Comparison of ENCODE assay signal across 8 cellular contexts in genomic region chr12:108689314-108690190, GRCh38. TPM values are rescaled to one million over a fixed set of nuclear protein-coding genes. Genes with fewer than 3 reads are reported as not detected.
DNase-seq lines count a peak whose midpoint lies in the region; ATAC-seq, FAIRE-seq and TF ChIP-seq lines count a peak whose summit lies in the region.

No MANE protein-coding gene starts in this region.

- H3K27me3 ChIP-seq in PC-3 (ENCODE audit: low read length) (no peaks in the 10 kb centered on the region), GM12878 (replicated peaks in 1 of 2; ENCODE audit: control insufficient read depth in 2 of 2, insufficient read depth in 2 of 2, low read length in 1 of 2) (no peaks in the 10 kb centered on the region), lower lobe of right lung (ENCODE audit: low read depth) (no peaks in the 10 kb centered on the region), subcutaneous abdominal adipose tissue (ENCODE audit: control insufficient read depth in 5 of 5, insufficient read depth in 4 of 5, low read length in 5 of 5) (no peaks in the 10 kb centered on the region)

- WGBS in GM12878 (ENCODE audit: insufficient coverage, insufficient replicate concordance, low lambda C conversion rate, missing lambda C conversion rate) = 10% methylated on average over 7 of the region's 7 CpGs

- H3K4me2 ChIP-seq in PC-3 (ENCODE audit: low read length) (no peak overlapping the region), GM12878 (ENCODE audit: control insufficient read depth, insufficient read depth) (peak overlapping the region; percentile 62)

- H3K36me3 ChIP-seq in PC-3 (ENCODE audit: low read depth, low read length) (peaks cover 22% of the 10 kb centered on the region; the same call in 1 of the 2 replicates), GM12878 (ENCODE audit: control insufficient read depth in 2 of 2, insufficient read depth in 2 of 2, low read length in 1 of 2) (peaks cover 2 to 3% of the 10 kb centered on the region in 2 experiments; a peak in 1 of 4 replicates), lower lobe of right lung (no peaks in the 10 kb centered on the region), subcutaneous abdominal adipose tissue (ENCODE audit: control insufficient read depth in 5 of 5, insufficient read depth in 5 of 5, low read length in 5 of 5) (peaks cover 0 to 4% (median 0%) of the 10 kb centered on the region in 5 donors)

- H3K4me3 ChIP-seq in PC-3 (ENCODE audit: low read length) (no peak overlapping the region), GM12878 (peak overlapping the region; percentile 62), lower lobe of right lung (peak overlapping the region; percentile 13), subcutaneous abdominal adipose tissue (ENCODE audit: low read depth in 1 of 5, low read length in 5 of 5) (peak overlapping the region in 4 of 5 donors; percentile 1 to 30 (median 12))

- peaks cover 17% of the 10 kb centered on the region for H3F3A ChIP-seq in PC-3 (ENCODE audit: low read length, unreplicated experiment)

- no peak for FAIRE-seq in GM12878 (lab: Jason Lieb, UNC)

- peak; percentile 28 for TF ChIP-seq RAD21 in GM12878 (IDR thresholded peaks at IDR 0.05; ENCODE audit: insufficient read depth, low read depth, low read length)

- H3K9ac ChIP-seq in PC-3 (ENCODE audit: low read length) (no peak overlapping the region), GM12878 (ENCODE audit: control insufficient read depth, insufficient read depth, low read length) (peak overlapping the region; percentile 80), subcutaneous abdominal adipose tissue (ENCODE audit: low read length in 5 of 5) (peak overlapping the region; percentile 9 to 48 (median 33))

- SMC1A ChIA-PET in GM12878 (lab: Charles Lee; ENCODE audit: uncharacterized antibody, unreplicated experiment) = interaction anchor here (0.9 to 10.6 kb wide), 24 partner anchors 9 to 261 kb away, joined by 3 to 215 read pairs (median 7); no protein-coding TSS in a partner anchor

- BruUV-seq in PC-3 (replicated peaks; lab: Mats Ljungman, UMichigan) (no TSS peak), GM12878 (replicated peaks; lab: Mats Ljungman, UMichigan) (no TSS peak)

- peaks cover 58% of the 10 kb centered on the region for H3K4me1 ChIP-seq in PC-3 (ENCODE audit: insufficient read depth, low read length)
- H3K4me1 ChIP-seq in GM12878 (ENCODE audit: control insufficient read depth, insufficient read depth, low read length) = peaks cover 71% of the 10 kb centered on the region
- H3K4me1 ChIP-seq in lower lobe of right lung = peaks cover 81% of the 10 kb centered on the region
- H3K4me1 ChIP-seq in subcutaneous abdominal adipose tissue (ENCODE audit: control insufficient read depth in 5 of 5, insufficient read depth in 5 of 5, low read length in 5 of 5) = peaks cover 33 to 75% (median 67%) of the 10 kb centered on the region in 5 donors

- no peak for TF ChIP-seq POLR2A in GM12878 (IDR thresholded peaks at IDR 0.05; ENCODE audit: low read depth, low read length)

- 0 out of 4 replicates have a peak, but pooled peaks of 1 of the 2 experiments have one; percentile 23 for TF ChIP-seq EP300 in GM12878 (IDR thresholded peaks at IDR 0.05; ENCODE audit: borderline replicate concordance in 1 of 2, control insufficient read depth in 1 of 2, low read depth in 2 of 2, low read length in 2 of 2)

- TF ChIP-seq CTCF in PC-3 (conservative IDR thresholded peaks at IDR 0.05; ENCODE audit: low read depth, low read length) (no peak), GM12878 (IDR thresholded peaks at IDR 0.05 in 2 of 3, conservative IDR thresholded peaks at IDR 0.05 in 1 of 3; ENCODE audit: control insufficient read depth in 2 of 3, extremely low read depth in 1 of 3, insufficient read depth in 1 of 3, low read depth in 3 of 3, low read length in 3 of 3) (peak in 1 of 3 experiments; percentile 37; a peak in 2 of 6 replicates), lower lobe of right lung (IDR thresholded peaks at IDR 0.05) (peak; percentile 10)

- in situ Hi-C loops in GM12878 (cut with MboI) = no loop called here

- H4K20me1 ChIP-seq in PC-3 (ENCODE audit: low read length) (peaks cover 14% of the 10 kb centered on the region; the same call in 1 of the 2 replicates), GM12878 (ENCODE audit: control insufficient read depth, insufficient read depth) (no peaks in the 10 kb centered on the region)

- peak overlapping the region; percentile 89 for H3K27ac ChIP-seq in PC-3 (ENCODE audit: low read length)
- peak overlapping the region; percentile 97 for H3K27ac ChIP-seq in GM12878 (ENCODE audit: control insufficient read depth, insufficient read depth)
- peak overlapping the region; percentile 86 for H3K27ac ChIP-seq in lower lobe of right lung
- H3K27ac ChIP-seq in subcutaneous abdominal adipose tissue (ENCODE audit: low read depth, low read length) = peak overlapping the region; percentile 99

- CTCF ChIA-PET in PC-3 (lab: Charles Lee) = no interaction called here
- CTCF ChIA-PET in GM12878 (lab: Yijun Ruan, JAX) = interaction anchor here (0.7 to 3.8 kb wide), 19 partner anchors 11 to 163 kb away, joined by 3 to 38 read pairs (median 4); partner anchors contain the start of genes CORO1C and SELPLG

- intact Hi-C loops in PC-3 (cut with micrococcal nuclease) (loop anchor here (2.0 kb wide), 1 partner anchor 25 kb away; no protein-coding TSS in a partner anchor), GM12878 (cut with micrococcal nuclease; ENCODE audit: unreplicated experiment) (loop anchor here (2.0 kb wide), 2 partner anchors 41 to 57 kb away; partner anchors contain the start of genes CORO1C and SELPLG), lower lobe of right lung (cut with DNase I) (no loop called here)

- no peak overlapping the region for H2AFZ ChIP-seq in PC-3 (ENCODE audit: low read length)
- H2AFZ ChIP-seq in GM12878 (ENCODE audit: control insufficient read depth, low read depth, low read length) = no peak overlapping the region; the same call in 1 of the 2 replicates

- RAD21 ChIA-PET in GM12878 (lab: Charles Lee; ENCODE audit: unreplicated experiment) = interaction anchor here (1.1 to 7.7 kb wide), 13 partner anchors 12 to 259 kb away, joined by 3 to 69 read pairs (median 9); no protein-coding TSS in a partner anchor

- peak; percentile 75 for DNase-seq in activated CD8-positive, alpha-beta memory T cell treated with anti-CD3 and anti-CD28 coated beads for 24 hours
- DNase-seq in activated CD8-positive, alpha-beta memory T cell treated with anti-CD3 and anti-CD28 coated beads, Interleukin-2, amount 50 U/mL, for 4 hours = no peak
- DNase-seq in PC-3 (no peak), GM12878 (ENCODE audit: low read depth, low spot score) (no peak), lower lobe of right lung (peak; percentile 50)

- peaks cover 91% of the 10 kb centered on the region for H3K79me2 ChIP-seq in PC-3 (ENCODE audit: low read length)
- H3K79me2 ChIP-seq in GM12878 (ENCODE audit: control insufficient read depth, insufficient read depth, low read length) = peaks cover 93% of the 10 kb centered on the region

- no peaks in the 10 kb centered on the region for H3K9me3 ChIP-seq in PC-3 (ENCODE audit: low read length)
- H3K9me3 ChIP-seq in GM12878 (replicated peaks; ENCODE audit: control insufficient read depth, insufficient read depth, low read length) = no peaks in the 10 kb centered on the region
- H3K9me3 ChIP-seq in lower lobe of right lung = no peaks in the 10 kb centered on the region
- H3K9me3 ChIP-seq in subcutaneous abdominal adipose tissue (ENCODE audit: control insufficient read depth in 5 of 5, low read length in 5 of 5) = no peaks in the 10 kb centered on the region

- POLR2A ChIA-PET in PC-3 (lab: Charles Lee; ENCODE audit: unreplicated experiment) = no interaction called here
- POLR2A ChIA-PET in GM12878 (lab: Charles Lee) = interaction anchor here (0.7 to 2.9 kb wide), 7 partner anchors 10 to 136 kb away, joined by 3 to 13 read pairs (median 4); no protein-coding TSS in a partner anchor

- ATAC-seq in PC-3 (no peak), GM12878 (peak; percentile 23), lower lobe of right lung (peak; percentile 4 to 30), GM18907 (IDR thresholded peaks at IDR 0.05; ENCODE audit: unreplicated experiment) (no peak), HG02885 (IDR thresholded peaks at IDR 0.05; ENCODE audit: poor library complexity, unreplicated experiment) (no peak)

- no peaks in the 10 kb centered on the region for H3K9me2 ChIP-seq in PC-3 (replicated peaks; ENCODE audit: low read length)

RNA-seq across cellular contexts. Expression of gene CORO1C, which starts 41.8 kb away (rescaled TPM):
- total RNA-seq in PC-3 (2014; rRNA removed) = 159 and 179 TPM in 2 replicates
- total RNA-seq in GM12878 (2013; cell fraction: nucleolus; rRNA removed) = 234 and 248 TPM in 2 replicates
- 91.3 and 94.1 TPM in 2 replicates for total RNA-seq in GM12878 (2014; rRNA removed)
- total RNA-seq in GM12878 (2014; rRNA removed; fragmentation: Illumina TruSeq; extraction: Trizol) = 158 and 164 TPM in 2 replicates
- total RNA-seq in GM12878 (2021) = 208 and 212 TPM in 2 replicates
- polyA plus RNA-seq in GM12878 (2011; ENCODE audit: low read depth) = 59.8 TPM
- polyA plus RNA-seq in GM12878 (2011; rRNA removed) = 204 and 254 TPM in 2 replicates
- polyA plus RNA-seq in GM12878 (2011; cell fraction: cytosol; rRNA removed) = 168 and 182 TPM in 2 replicates
- 142 and 153 TPM in 2 replicates for polyA plus RNA-seq in GM12878 (2011; cell fraction: nucleus; rRNA removed)
- polyA plus RNA-seq in GM12878 (2012) = 76.4 and 96.1 TPM in 2 replicates
- 145 and 221 TPM in 2 replicates for polyA plus RNA-seq in GM12878 (2014; fragmentation: Illumina TruSeq; extraction: Trizol)
- polyA plus RNA-seq in GM12878 (2014; fragmentation: Nextera tagmentation; extraction: Ambion mirVana) = 10 to 100 TPM; 52.7 to 52.9 TPM
- polyA plus RNA-seq in GM12878 (2014; rRNA removed) = 152 and 178 TPM in 2 replicates
- 100 to 1,000 TPM; 202 to 203 TPM for polyA plus RNA-seq in GM12878 (2016; fragmentation: Nextera tagmentation; extraction: Ambion mirVana)
- 514 and 669 TPM in 2 replicates for polyA minus RNA-seq in GM12878 (2011; rRNA and poly(A)+ RNA removed)
- 86.2 and 126 TPM in 2 replicates for polyA minus RNA-seq in GM12878 (2011; cell fraction: cytosol; rRNA and poly(A)+ RNA removed)
- 89.3 and 119 TPM in 2 replicates for polyA minus RNA-seq in GM12878 (2011; cell fraction: nucleus; rRNA and poly(A)+ RNA removed)
- total RNA-seq in lower lobe of right lung = 307 TPM

RNA-seq across cellular contexts. Expression of gene SELPLG, which starts 55.9 kb away (rescaled TPM):
- total RNA-seq in PC-3 (2014; rRNA removed) (0.63 and 0.73 TPM in 2 replicates), GM12878 (2014; rRNA removed) (31.4 and 31.5 TPM in 2 replicates), GM12878 (2014; rRNA removed; fragmentation: Illumina TruSeq; extraction: Trizol) (15.2 and 17.0 TPM in 2 replicates), GM12878 (2021) (20.7 and 21.0 TPM in 2 replicates), lower lobe of right lung (59.9 TPM)
- total RNA-seq in GM12878 (2013; cell fraction: nucleolus; rRNA removed) = 102 and 112 TPM in 2 replicates
- 24.8 TPM for polyA plus RNA-seq in GM12878 (2011; ENCODE audit: low read depth)
- polyA plus RNA-seq in GM12878 (2011; rRNA removed) (10.6 and 24.1 TPM in 2 replicates), GM12878 (2014; fragmentation: Illumina TruSeq; extraction: Trizol) (8.7 and 25.8 TPM in 2 replicates), GM12878 (2014; fragmentation: Nextera tagmentation; extraction: Ambion mirVana) (1 to 10 TPM; 3.2 to 5.3 TPM), GM12878 (2014; rRNA removed) (32.3 and 33.3 TPM in 2 replicates), GM12878 (2016; fragmentation: Nextera tagmentation; extraction: Ambion mirVana) (10 to 100 TPM; 23.6 to 29.5 TPM)
- 39.6 and 46.7 TPM in 2 replicates for polyA plus RNA-seq in GM12878 (2011; cell fraction: cytosol; rRNA removed)
- 17.9 and 23.7 TPM in 2 replicates for polyA plus RNA-seq in GM12878 (2011; cell fraction: nucleus; rRNA removed)
- polyA plus RNA-seq in GM12878 (2012) = 44.5 and 45.4 TPM in 2 replicates
- polyA minus RNA-seq in GM12878 (2011; rRNA and poly(A)+ RNA removed) = 19.2 and 29.2 TPM in 2 replicates
- 4.7 and 6.8 TPM in 2 replicates for polyA minus RNA-seq in GM12878 (2011; cell fraction: cytosol; rRNA and poly(A)+ RNA removed)
- 4.2 and 6.7 TPM in 2 replicates for polyA minus RNA-seq in GM12878 (2011; cell fraction: nucleus; rRNA and poly(A)+ RNA removed)

Comparison
In these comparisons a context has a peak if more than half of its experiments do, and no peak if none do; other contexts are left out.
1. DNase-seq: peak in activated CD8-positive, alpha-beta memory T cell treated with anti-CD3 and anti-CD28 coated beads for 24 hours (single experiment) and lower lobe of right lung (single experiment); none in activated CD8-positive, alpha-beta memory T cell treated with anti-CD3 and anti-CD28 coated beads, Interleukin-2, amount 50 U/mL, for 4 hours (single experiment), PC-3 (single experiment) and GM12878 (single experiment).
2. ATAC-seq: peak in GM12878 (single experiment) and lower lobe of right lung (2 of 2); none in PC-3 (single experiment), GM18907 (single experiment) and HG02885 (single experiment).
3. Peak in every context shown above with its lines, with median percentiles within 50 percentile points of each other: H3K27ac ChIP-seq.